23 cellular contexts compared by ENCODE assay signal in genomic region chr16:73091199-73091598, GRCh38.
"Had no signal": no experiment of that assay in that cellular context is flagged by ENCODE, and none has a peak within 500 bp of the region (broad histone marks: within the 10 kb centered on the region; RNA-seq: fewer than 3 reads in every experiment).

No MANE protein-coding gene starts in this region.

- H3K4me3 Mint-ChIP-seq: dendritic cell treated with granulocyte-macrophage colony-stimulating factor and Interleukin-4, amounts not matched to agents 40 ng/mL and 50 ng/mL, for 4 days; effector memory CD8-positive, alpha-beta T cell; immature natural killer cell; memory B cell; natural killer cell treated with Interleukin-12 subunit alpha and Interleukin-12 subunit beta and Interleukin-15 and Interleukin-18, amount 100 ng/mL, for 72 hours; neural progenitor cell; type B pancreatic cell had no signal

- H3K27ac ChIP-seq: esophagus squamous epithelium, gastroesophageal sphincter, left lung, lower lobe of right lung, neural progenitor cell, pancreas, stomach had no signal

- H3K27me3 Mint-ChIP-seq: effector memory CD8-positive, alpha-beta T cell; memory B cell; type B pancreatic cell had no signal

- H3K4me3 ChIP-seq: esophagus squamous epithelium, gastroesophageal sphincter, left lung, lower lobe of right lung, neural progenitor cell, pancreas, stomach had no signal

- ATAC-seq: effector memory CD8-positive, alpha-beta T cell; gastroesophageal sphincter; left lung; lower lobe of right lung; natural killer cell treated with Interleukin-12 subunit alpha and Interleukin-12 subunit beta and Interleukin-15 and Interleukin-18, amount 100 ng/mL, for 72 hours; pancreas; right cardiac atrium had no signal

- H3K4me1 ChIP-seq: left lung, lower lobe of right lung, neural progenitor cell had no signal

- H3K4me1 Mint-ChIP-seq: memory B cell had no signal

- H3K9me3 Mint-ChIP-seq: dendritic cell treated with granulocyte-macrophage colony-stimulating factor and Interleukin-4, amounts not matched to agents 40 ng/mL and 50 ng/mL, for 4 days; memory B cell; natural killer cell treated with Interleukin-12 subunit alpha and Interleukin-12 subunit beta and Interleukin-15 and Interleukin-18, amount 100 ng/mL, for 72 hours; type B pancreatic cell had no signal

- H3K36me3 Mint-ChIP-seq: immature natural killer cell; memory B cell; natural killer cell treated with Interleukin-12 subunit alpha and Interleukin-12 subunit beta and Interleukin-15 and Interleukin-18, amount 100 ng/mL, for 72 hours; neural progenitor cell; type B pancreatic cell had no signal

- DNase-seq: effector memory CD8-positive, alpha-beta T cell; esophagus squamous epithelium; foreskin fibroblast; glutamatergic neuron; immature natural killer cell; left lung; lower lobe of right lung; midbrain; nucleus accumbens; pancreas; right cardiac atrium; small intestine; stimulated activated CD4-positive, alpha-beta T cell treated with anti-CD3 and anti-CD28 coated beads, Interleukin-12 subunit alpha, Interleukin-12 subunit beta, amount 100 ng/mL, for 4 hours; stimulated activated naive CD4-positive, alpha-beta T cell; stomach; substantia nigra had no signal

- H3K9me3 ChIP-seq: esophagus squamous epithelium, gastroesophageal sphincter, left lung, lower lobe of right lung, pancreas, stomach had no signal

- H3K36me3 ChIP-seq: esophagus squamous epithelium, gastroesophageal sphincter, left lung, lower lobe of right lung, neural progenitor cell, pancreas, stomach had no signal

- H3K27ac Mint-ChIP-seq: dendritic cell treated with granulocyte-macrophage colony-stimulating factor and Interleukin-4, amounts not matched to agents 40 ng/mL and 50 ng/mL, for 4 days; effector memory CD8-positive, alpha-beta T cell; immature natural killer cell; memory B cell; natural killer cell treated with Interleukin-12 subunit alpha and Interleukin-12 subunit beta and Interleukin-15 and Interleukin-18, amount 100 ng/mL, for 72 hours; neural progenitor cell; progenitor cell of endocrine pancreas; type B pancreatic cell had no signal

- H3K27me3 ChIP-seq: esophagus squamous epithelium, gastroesophageal sphincter, left lung, neural progenitor cell, pancreas, stomach had no signal
